ENCODE assay signal across 1 cellular context in genomic region chr4:73711989-73712388, GRCh38.
TF ChIP-seq lines count a peak whose summit lies in the region.

No MANE protein-coding gene starts in this region.

TF ChIP-seq in K562, 482 proteins besides CTCF, POLR2A, EP300 and RAD21 (continued from another document):
- TF ChIP-seq PREB (CRISPR knock-in tag; IDR thresholded peaks at IDR 0.05): no peak
- no peak for TF ChIP-seq SIX5 (IDR thresholded peaks at IDR 0.05; ENCODE audit: borderline replicate concordance in 1 of 2, insufficient read depth in 1 of 2, low read depth in 1 of 2, low read length in 2 of 2)
- TF ChIP-seq ZNF445 (CRISPR knock-in tag; IDR thresholded peaks at IDR 0.05; ENCODE audit: low read depth): no peak
- no peak for TF ChIP-seq RBFOX2 (IDR thresholded peaks at IDR 0.05; ENCODE audit: low read depth, low read length)
- TF ChIP-seq ZNF785 (CRISPR knock-in tag; IDR thresholded peaks at IDR 0.05): no peak
- no peak for TF ChIP-seq C11orf30 (IDR thresholded peaks at IDR 0.05; ENCODE audit: low read depth)
- no peak for TF ChIP-seq ZBTB17 (CRISPR knock-in tag; IDR thresholded peaks at IDR 0.05)
- no peak for TF ChIP-seq ZNF695 (CRISPR knock-in tag; IDR thresholded peaks at IDR 0.05)
- no peak for TF ChIP-seq NR4A1 (CRISPR knock-in tag; IDR thresholded peaks at IDR 0.05)
- TF ChIP-seq NR4A1 (tag; IDR thresholded peaks at IDR 0.05): no peak
- TF ChIP-seq TBP (optimal IDR thresholded peaks at IDR 0.05; ENCODE audit: low read depth, low read length): no peak
- TF ChIP-seq HDGF (IDR thresholded peaks at IDR 0.05): no peak
- TF ChIP-seq VEZF1 (CRISPR knock-in tag; IDR thresholded peaks at IDR 0.05): no peak
- no peak for TF ChIP-seq E2F6 (IDR thresholded peaks at IDR 0.05; ENCODE audit: borderline replicate concordance in 1 of 2, extremely low read depth in 1 of 2, insufficient read depth in 1 of 2, insufficient read length in 1 of 2, low read depth in 1 of 2, low read length in 1 of 2, poor library complexity in 1 of 2, severe bottlenecking in 1 of 2)
- no peak for TF ChIP-seq CHD4 (IDR thresholded peaks at IDR 0.05; ENCODE audit: insufficient read depth, insufficient replicate concordance, low read depth, low read length, poor library complexity, severe bottlenecking)
- no peak for TF ChIP-seq MEF2A (IDR thresholded peaks at IDR 0.05; ENCODE audit: control insufficient read depth, low read depth, low read length)
- no peak for TF ChIP-seq PHTF2 (CRISPR knock-in tag; IDR thresholded peaks at IDR 0.05)
- no peak for TF ChIP-seq EGR1 (conservative IDR thresholded peaks at IDR 0.05)
- no peak for TF ChIP-seq BCOR (IDR thresholded peaks at IDR 0.05)
- 0 out of 2 replicates have a peak, but pooled peaks have one; percentile 4 for TF ChIP-seq EHMT2 (IDR thresholded peaks at IDR 0.05)
- no peak for TF ChIP-seq NFYB (IDR thresholded peaks at IDR 0.05; ENCODE audit: extremely low read depth, insufficient read length)
- TF ChIP-seq ZNF764 (CRISPR knock-in tag; IDR thresholded peaks at IDR 0.05; ENCODE audit: low read depth): no peak
- TF ChIP-seq CBFA2T3 (IDR thresholded peaks at IDR 0.05): peak; percentile 47
- TF ChIP-seq CHD7 (IDR thresholded peaks at IDR 0.05; ENCODE audit: low read depth, low read length): no peak
- peak; percentile 12 to 62; a peak in 2 of 4 replicates for TF ChIP-seq KDM1A (IDR thresholded peaks at IDR 0.05)
- TF ChIP-seq CREB1 (IDR thresholded peaks at IDR 0.05): no peak
- TF ChIP-seq CREB1 (CRISPR knock-in tag; IDR thresholded peaks at IDR 0.05): no peak
- TF ChIP-seq UBTF (IDR thresholded peaks at IDR 0.05; ENCODE audit: borderline replicate concordance in 1 of 2, low read depth in 2 of 2, low read length in 2 of 2): no peak
- TF ChIP-seq CBX8 (IDR thresholded peaks at IDR 0.05; ENCODE audit: borderline replicate concordance, extremely low read depth, low read depth, low read length, poor library complexity, severe bottlenecking): no peak
- TF ChIP-seq NFIC (IDR thresholded peaks at IDR 0.05): no peak
- peak in 1 of 2 experiments; percentile 37; a peak in 1 of 4 replicates for TF ChIP-seq MAZ (CRISPR knock-in tag; conservative IDR thresholded peaks at IDR 0.05 in 1 of 2, IDR thresholded peaks at IDR 0.05 in 1 of 2)
- TF ChIP-seq RCOR1 (IDR thresholded peaks at IDR 0.05; ENCODE audit: borderline replicate concordance in 1 of 2, low read depth in 2 of 2, low read length in 2 of 2): peak in 1 of 2 experiments; percentile 51; a peak in 1 of 4 replicates
- TF ChIP-seq GATAD2A (IDR thresholded peaks at IDR 0.05): 0 out of 2 replicates have a peak, but pooled peaks have one; percentile 23
